13 cellular contexts compared by ENCODE assay signal in genomic region chr1:187001198-187001904, GRCh38.
A peak's percentile ranks its signal among the peaks of the same experiment; 100 is the strongest.
DNase-seq lines count a peak whose midpoint lies in the region; ATAC-seq and TF ChIP-seq lines count a peak whose summit lies in the region.
"Had no signal": no experiment of that assay in that cellular context is flagged by ENCODE, and none has a peak within 500 bp of the region (broad histone marks: within the 10 kb centered on the region; RNA-seq: fewer than 3 reads in every experiment).

No MANE protein-coding gene starts in this region.

- no peak overlapping the region for H3K27ac ChIP-seq in tibial artery
- H3K27ac ChIP-seq: heart right ventricle, right lobe of liver, uterus had no signal

- DNase-seq in COLO829 (ENCODE audit: low spot score) (peak; percentile 57), NCI-H460 (ENCODE audit: extremely low read depth, low read depth) (peak; percentile 18), dedifferentiated amniotic fluid mesenchymal stem cell (ENCODE audit: extremely low spot score) (peak; percentile 71), omental fat pad (ENCODE audit: low spot score) (no peak), G401 (ENCODE audit: low spot score) (no peak), NCI-H748 treated with DMSO at 0.1 percent for 48 hours (lab: John Stamatoyannopoulos, UW) (no peak), SHP77 treated with DMSO at 0.1 percent for 48 hours (lab: John Stamatoyannopoulos, UW) (no peak), tibial artery (no peak)
- DNase-seq: heart right ventricle, KG1, NCI-H510A treated with DMSO at 0.1 percent for 48 hours, right lobe of liver, uterus had no signal

- peak; percentile 93 for ATAC-seq in omental fat pad (ENCODE audit: low FRiP score)

- intact Hi-C loops in tibial artery (cut with DNase I; ENCODE audit: low total_unique reads) = no loop called here

- no peaks in the 10 kb centered on the region for H3K27me3 ChIP-seq in tibial artery
- H3K27me3 ChIP-seq: heart right ventricle, right lobe of liver, uterus had no signal

- H3K9me3 ChIP-seq in tibial artery = no peaks in the 10 kb centered on the region
- H3K9me3 ChIP-seq: right lobe of liver, uterus had no signal

- TF ChIP-seq CTCF in omental fat pad (IDR thresholded peaks at IDR 0.05) (no peak), tibial artery (IDR thresholded peaks at IDR 0.05) (no peak)

- no peak overlapping the region for H3K4me3 ChIP-seq in tibial artery
- H3K4me3 ChIP-seq: heart right ventricle, right lobe of liver, uterus had no signal

- in situ Hi-C loops in G401 (cut with HindIII; ENCODE audit: low sequenced_read_pairs) = no loop called here

- no peaks in the 10 kb centered on the region for H3K36me3 ChIP-seq in tibial artery
- H3K36me3 ChIP-seq: heart right ventricle, right lobe of liver, uterus had no signal

- H3K4me1 ChIP-seq in tibial artery = no peaks in the 10 kb centered on the region
- H3K4me1 ChIP-seq: right lobe of liver, uterus had no signal

Comparison
In these comparisons a context has a peak if more than half of its experiments do, and no peak if none do; other contexts are left out.
1. DNase-seq: peak in COLO829 (single experiment), NCI-H460 (single experiment) and dedifferentiated amniotic fluid mesenchymal stem cell (single experiment); none in omental fat pad (single experiment), G401 (single experiment), NCI-H748 treated with DMSO at 0.1 percent for 48 hours (single experiment), SHP77 treated with DMSO at 0.1 percent for 48 hours (single experiment) and tibial artery (0 of 2).